ENCODE assay signal across 8 cellular contexts in the genomic region with DNA sequence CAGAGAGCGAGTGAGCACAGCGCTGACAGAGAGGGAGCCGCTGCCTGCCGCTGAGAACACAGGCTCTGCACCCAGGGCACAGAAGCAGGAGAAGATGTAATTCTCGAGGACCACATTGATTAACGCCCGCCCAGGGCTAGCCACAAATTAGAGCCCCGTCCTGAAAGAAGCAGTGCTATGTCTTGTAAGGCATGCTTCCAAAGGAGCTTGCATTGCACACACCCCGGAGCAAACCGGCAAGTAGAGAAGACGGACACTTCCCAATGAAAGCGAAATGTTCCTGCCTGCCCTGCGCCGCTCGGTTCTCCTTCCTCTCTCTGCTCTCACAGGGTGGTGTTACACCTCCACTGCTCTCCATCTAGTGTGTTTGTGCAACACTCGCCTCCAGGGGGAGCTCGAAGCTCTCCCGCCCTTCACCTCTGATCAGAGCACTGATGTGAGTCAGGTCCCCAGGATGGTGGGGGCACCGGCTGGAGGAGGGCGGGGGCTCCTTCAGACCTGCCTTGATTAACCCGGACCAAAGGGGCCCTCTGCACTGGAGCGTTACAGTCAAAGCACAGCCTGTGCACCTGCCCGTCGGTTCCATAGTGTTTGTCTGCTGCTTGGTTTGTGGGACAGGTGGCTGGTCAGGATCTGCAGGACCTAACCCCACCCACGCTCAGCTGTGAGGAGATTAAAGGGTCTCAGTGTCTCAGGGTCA.
DNase-seq lines count a peak whose midpoint lies in the region; ATAC-seq and TF ChIP-seq lines count a peak whose summit lies in the region.

No MANE protein-coding gene starts in this region.

- H3K4me1 ChIP-seq in DOHH2 (ENCODE audit: control insufficient read depth, low read length) (peaks cover 100% of the 10 kb centered on the region), HUES48 (ENCODE audit: control insufficient read depth, insufficient read depth, low read length) (peaks cover 10% of the 10 kb centered on the region), osteoblast (ENCODE audit: insufficient read depth, low read length) (no peaks in the 10 kb centered on the region)

- H3K27me3 ChIP-seq in DOHH2 (ENCODE audit: control insufficient read depth, low read length), result no peaks in the 10 kb centered on the region
- peaks cover 11% of the 10 kb centered on the region for H3K27me3 ChIP-seq in HUES48 (ENCODE audit: control insufficient read depth, insufficient read depth, low read length)
- no peaks in the 10 kb centered on the region for H3K27me3 ChIP-seq in osteoblast (ENCODE audit: insufficient read depth, low read length)

- H3K27ac ChIP-seq in DOHH2 (ENCODE audit: low read depth, low read length) (peak overlapping the region; percentile 72), HUES48 (ENCODE audit: low read depth, low read length) (no peak overlapping the region), osteoblast (ENCODE audit: low read depth, low read length) (no peak overlapping the region)

- H4K20me1 ChIP-seq in DOHH2 (ENCODE audit: control insufficient read depth, insufficient read depth, low read depth, low read length), result no peaks in the 10 kb centered on the region
- H4K20me1 ChIP-seq in osteoblast (ENCODE audit: insufficient read depth, low read length), result no peaks in the 10 kb centered on the region

- TF ChIP-seq CTCF in DOHH2 (IDR thresholded peaks at IDR 0.05; ENCODE audit: low read depth, low read length, poor library complexity, severe bottlenecking), result peak; percentile 94
- peak; percentile 17 for TF ChIP-seq CTCF in foreskin fibroblast (IDR thresholded peaks at IDR 0.05; ENCODE audit: low read depth, low read length)
- peak; percentile 16 for TF ChIP-seq CTCF in osteoblast (IDR thresholded peaks at IDR 0.05; ENCODE audit: extremely low read depth, low read depth, low read length)

- ATAC-seq in GM21528 (IDR thresholded peaks at IDR 0.05; ENCODE audit: low FRiP score, unreplicated experiment), result peak; percentile 89

- H3K4me2 ChIP-seq in DOHH2 (ENCODE audit: low read length) (peak overlapping the region; percentile 87), osteoblast (ENCODE audit: insufficient read depth, low read length) (no peak overlapping the region)

- H3K36me3 ChIP-seq in DOHH2 (ENCODE audit: control insufficient read depth, low read length), result no peaks in the 10 kb centered on the region
- no peaks in the 10 kb centered on the region for H3K36me3 ChIP-seq in HUES48 (ENCODE audit: control insufficient read depth, insufficient read depth, low read length)
- no peaks in the 10 kb centered on the region for H3K36me3 ChIP-seq in osteoblast (ENCODE audit: insufficient read depth, low read length)

- no peaks in the 10 kb centered on the region for H3K79me2 ChIP-seq in DOHH2 (ENCODE audit: control insufficient read depth, low read length)
- H3K79me2 ChIP-seq in osteoblast (ENCODE audit: insufficient read depth, low read length), result no peaks in the 10 kb centered on the region

- H3K9me2 ChIP-seq in DOHH2 (replicated peaks; ENCODE audit: control insufficient read depth, low read length), result no peaks in the 10 kb centered on the region

- peak; percentile 56 to 72 for DNase-seq in NOMO-1 (lab: John Stamatoyannopoulos, UW; ENCODE audit: unreplicated experiment in 2 of 2)
- peak; percentile 55 for DNase-seq in activated T-cell treated with anti-CD3 and anti-CD28 coated beads for 24 hours (ENCODE audit: low read depth)
- no peak for DNase-seq in foreskin fibroblast
- peak; percentile 23 for DNase-seq in osteoblast (ENCODE audit: insufficient read length, low spot score, missing footprints)
- no peak for DNase-seq in dedifferentiated amniotic fluid mesenchymal stem cell (ENCODE audit: extremely low spot score)

- peaks cover 5% of the 10 kb centered on the region; the same call in 1 of the 2 replicates for H3K9me3 ChIP-seq in DOHH2 (ENCODE audit: control insufficient read depth, insufficient read depth, low read length)
- no peaks in the 10 kb centered on the region for H3K9me3 ChIP-seq in HUES48 (ENCODE audit: control insufficient read depth, insufficient read depth, low read length)
- no peaks in the 10 kb centered on the region for H3K9me3 ChIP-seq in osteoblast (ENCODE audit: low read depth, low read length)

- no peak overlapping the region for H3K9ac ChIP-seq in HUES48 (ENCODE audit: low read depth, low read length)

- H3K4me3 ChIP-seq in DOHH2 (ENCODE audit: low read length) (peak overlapping the region; percentile 73), HUES48 (ENCODE audit: low read depth, low read length) (peak overlapping the region; percentile 70), foreskin fibroblast (ENCODE audit: low read depth in 1 of 2, low read length in 2 of 2) (no peak overlapping the region), osteoblast (ENCODE audit: insufficient read depth, low read length) (no peak overlapping the region)

- no peak overlapping the region for H2AFZ ChIP-seq in osteoblast (ENCODE audit: low read length)

- H3F3A ChIP-seq in DOHH2 (ENCODE audit: control insufficient read depth, insufficient read depth), result peaks cover 27% of the 10 kb centered on the region

Comparison
In these comparisons a context has a peak if more than half of its experiments do, and no peak if none do; other contexts are left out.
1. H3K4me3 ChIP-seq: peak in DOHH2 (single experiment) and HUES48 (single experiment); none in foreskin fibroblast (0 of 2) and osteoblast (single experiment).
2. CTCF ChIP-seq: peak in every context shown above with its lines; median percentile 94 in DOHH2; 17 in foreskin fibroblast; 16 in osteoblast.
3. DNase-seq: peak in NOMO-1 (2 of 2), activated T-cell treated with anti-CD3 and anti-CD28 coated beads for 24 hours (single experiment) and osteoblast (single experiment); none in foreskin fibroblast (0 of 2) and dedifferentiated amniotic fluid mesenchymal stem cell (single experiment).